ENCODE assay signal across 8 cellular contexts in genomic region chr6:27890351-27891299, GRCh38. TPM values are rescaled to one million over a fixed set of nuclear protein-coding genes. Genes with fewer than 3 reads are reported as not detected.
DNase-seq lines count a peak whose midpoint lies in the region; ATAC-seq and TF ChIP-seq lines count a peak whose summit lies in the region.

No MANE protein-coding gene starts in this region.

- H3K4me1 ChIP-seq in BLaER1 (peaks cover 34% of the 10 kb centered on the region), trophoblast cell (ENCODE audit: control insufficient read depth in 1 of 2, insufficient read depth in 2 of 2, low read length in 2 of 2) (peaks cover 3 to 6% of the 10 kb centered on the region in 2 experiments)

- peak overlapping the region; percentile 52 for H2BK12ac ChIP-seq in trophoblast cell (ENCODE audit: low read length)

- H3K4me2 ChIP-seq in BLaER1 (peak overlapping the region; percentile 87), trophoblast cell (ENCODE audit: low read length) (peak overlapping the region; percentile 87)

- no peaks in the 10 kb centered on the region for H3K27me3 ChIP-seq in BLaER1
- no peaks in the 10 kb centered on the region for H3K27me3 ChIP-seq in trophoblast cell (ENCODE audit: insufficient read depth, low read length)

- peak overlapping the region; percentile 48 for H4K91ac ChIP-seq in trophoblast cell (ENCODE audit: low read depth, low read length)

- peak overlapping the region; percentile 75 for H3K14ac ChIP-seq in trophoblast cell (ENCODE audit: low read length)

- TF ChIP-seq CTCF in fibroblast of villous mesenchyme (IDR thresholded peaks at IDR 0.05; ENCODE audit: insufficient read depth, low read depth, low read length): no peak

- peak overlapping the region; percentile 2 for H2BK120ac ChIP-seq in trophoblast cell (ENCODE audit: insufficient read depth, low read length, poor library complexity)

- peak overlapping the region; percentile 98 for H3K27ac ChIP-seq in BLaER1
- H3K27ac ChIP-seq in trophoblast cell (ENCODE audit: low read depth, low read length): peak overlapping the region; percentile 72

- H3K9ac ChIP-seq in BLaER1 (peak overlapping the region; percentile 99), trophoblast cell (ENCODE audit: low read length) (peak overlapping the region; percentile 80)

- peak overlapping the region; percentile 79 for H3K18ac ChIP-seq in trophoblast cell (ENCODE audit: low read length)

- H3K79me1 ChIP-seq in trophoblast cell (ENCODE audit: low read length): peaks cover 26% of the 10 kb centered on the region

- H3K79me2 ChIP-seq in trophoblast cell (ENCODE audit: control insufficient read depth, insufficient read depth, low read length, poor library complexity): peaks cover 13% of the 10 kb centered on the region

- peak overlapping the region; percentile 66 for H4K12ac ChIP-seq in trophoblast cell (ENCODE audit: low read depth, low read length)

- WGBS in trophoblast cell (ENCODE audit: extremely low coverage, insufficient coverage, insufficient read length): no CpG with 5 or more reads among the region's 57 CpGs

- peaks cover 2% of the 10 kb centered on the region; the same call in 1 of the 2 replicates for H3K9me3 ChIP-seq in BLaER1
- no peaks in the 10 kb centered on the region for H3K9me3 ChIP-seq in trophoblast cell (ENCODE audit: insufficient read depth, low read depth, low read length)

- peak overlapping the region; percentile 65 for H4K8ac ChIP-seq in trophoblast cell (ENCODE audit: low read depth, low read length)

- DNase-seq in activated effector memory CD4-positive, alpha-beta T cell treated with Interleukin-2 at 50 U/mL for 16 hours: peak; percentile 67
- DNase-seq in fibroblast of villous mesenchyme (ENCODE audit: low read depth) (peak; percentile 96), trophoblast cell (peak; percentile 72 to 91), DMS 273 treated with DMSO at 0.1 percent for 48 hours (lab: John Stamatoyannopoulos, UW) (no peak)

- peak overlapping the region; percentile 80 for H3K4ac ChIP-seq in trophoblast cell (ENCODE audit: low read depth, low read length)

- peak overlapping the region; percentile 29 for H2AK5ac ChIP-seq in trophoblast cell (ENCODE audit: low read length)

- ATAC-seq in GM19043 (IDR thresholded peaks at IDR 0.05; ENCODE audit: low read depth, unreplicated experiment) (peak; percentile 35), HG03175 (IDR thresholded peaks at IDR 0.05; ENCODE audit: unreplicated experiment) (peak; percentile 45)

- H3K4me3 ChIP-seq in BLaER1: peak overlapping the region; percentile 86
- peak overlapping the region; percentile 57 for H3K4me3 ChIP-seq in fibroblast of villous mesenchyme (ENCODE audit: low read depth, low read length)
- peak overlapping the region; percentile 73 for H3K4me3 ChIP-seq in trophoblast cell (ENCODE audit: low read depth, low read length)

- peaks cover 5% of the 10 kb centered on the region; the same call in 1 of the 2 replicates for H4K20me1 ChIP-seq in BLaER1

- no peaks in the 10 kb centered on the region for H3K36me3 ChIP-seq in BLaER1
- no peaks in the 10 kb centered on the region for H3K36me3 ChIP-seq in trophoblast cell (ENCODE audit: control insufficient read depth in 1 of 2, insufficient read depth in 2 of 2, low read length in 2 of 2)

- no peak overlapping the region for H2AFZ ChIP-seq in trophoblast cell (ENCODE audit: insufficient read depth, low read length, poor library complexity)

- H3K23ac ChIP-seq in trophoblast cell (ENCODE audit: low read length): no peak overlapping the region

- peak overlapping the region; percentile 68 for H2BK5ac ChIP-seq in trophoblast cell (ENCODE audit: low read depth, low read length, poor library complexity)

TF ChIP-seq in PFSK-1, 5 proteins besides CTCF, POLR2A, EP300 and RAD21:
- TF ChIP-seq REST (IDR thresholded peaks at IDR 0.05; ENCODE audit: insufficient read depth in 1 of 2, low read depth in 2 of 2, low read length in 2 of 2) (0 out of 4 replicates have a peak, but pooled peaks of 1 of the 2 experiments have one; percentile 25), FOXP2 (optimal IDR thresholded peaks at IDR 0.05; ENCODE audit: borderline replicate concordance, extremely low read depth, extremely low read length, insufficient read depth) (peak; percentile 35), TAF1 (IDR thresholded peaks at IDR 0.05; ENCODE audit: borderline replicate concordance, insufficient read depth, low read length) (0 out of 2 replicates have a peak, but pooled peaks have one; percentile 35), SIN3A (IDR thresholded peaks at IDR 0.05; ENCODE audit: borderline replicate concordance, insufficient read depth, low read length) (no peak), POLR2AphosphoS5 (IDR thresholded peaks at IDR 0.05; ENCODE audit: low read depth, low read length) (peak; percentile 93)

RNA-seq across cellular contexts. Expression of gene OR2B2, which starts 21.6 kb away (rescaled TPM):
- polyA plus RNA-seq in PFSK-1 (2012; ENCODE audit: insufficient read length, low read depth): not detected
- total RNA-seq in fibroblast of villous mesenchyme: not detected in 2 replicates
- not detected in 2 replicates for polyA plus RNA-seq in trophoblast cell (2013)
